ENCODE assay signal across 28 cellular contexts in genomic region chr6:155980680-155981079, GRCh38.
"Had no signal": no experiment of that assay in that cellular context is flagged by ENCODE, and none has a peak within 500 bp of the region (broad histone marks: within the 10 kb centered on the region; RNA-seq: fewer than 3 reads in every experiment).

No MANE protein-coding gene starts in this region.

- H3K4me1 ChIP-seq: body of pancreas, breast epithelium had no signal

- H3K27me3 ChIP-seq: body of pancreas, breast epithelium had no signal

- DNase-seq: activated CD4-positive, alpha-beta T cell treated with anti-CD3 and anti-CD28 coated beads, Interleukin-2, amount 10 ng/mL, durations not matched to agents 24 days and 14 days; activated CD4-positive, alpha-beta T cell treated with anti-CD3 and anti-CD28 coated beads, Interleukin-2, amount 50 U/mL, for 4 hours; activated CD8-positive, alpha-beta T cell treated with anti-CD3 and anti-CD28 coated beads for 36 hours; activated effector memory CD4-positive, alpha-beta T cell treated with anti-CD3 and anti-CD28 coated beads, Interleukin-2, amount 50 U/mL, for 16 hours; activated naive CD4-positive, alpha-beta T cell; activated naive CD4-positive, alpha-beta T cell treated with anti-CD3 and anti-CD28 coated beads, Interleukin-2, amount 50 U/mL, for 16 hours; activated naive CD8-positive, alpha-beta T cell treated with anti-CD3 and anti-CD28 coated beads for 36 hours; activated T-cell treated with anti-CD3 and anti-CD28 coated beads, Interleukin-2, amount 50 U/mL, for 1 hour; activated T-cell treated with anti-CD3 and anti-CD28 coated beads, Interleukin-2, amount 50 U/mL, for 72 hours; amygdala; body of pancreas; MM.1S; MV-4-11; NCI-H1092; NCI-H1436 treated with DMSO at 0.1 percent for 48 hours; NCI-H1694 treated with DMSO at 0.1 percent for 48 hours; NCI-H2029 treated with DMSO at 0.1 percent for 48 hours; NCI-H2107; NCI-H226; NCI-H446 treated with DMSO at 0.1 percent for 48 hours; NCI-H524; SIG-M5 had no signal

- H3K4me3 Mint-ChIP-seq: activated CD4-positive, alpha-beta T cell treated with anti-CD3 and anti-CD28 coated beads, Interleukin-2, amount 10 ng/mL, durations not matched to agents 24 days and 14 days; activated CD8-positive, alpha-beta T cell treated with anti-CD3 and anti-CD28 coated beads for 36 hours; activated naive CD8-positive, alpha-beta T cell treated with anti-CD3 and anti-CD28 coated beads for 36 hours; activated T-cell treated with anti-CD3 and anti-CD28 coated beads, Interleukin-2, amount 50 U/mL, for 72 hours; activated T-helper 17 cell treated with anti-CD3 and anti-CD28 coated beads, Interleukin-2, amount 50 U/mL, for 72 hours; T-helper 1 cell treated with Interleukin-12 subunit alpha and Interleukin-12 subunit beta and Interleukin-4 antibody, amounts not matched to agents 30 μg/mL and 1 μg/mL, for 36 hours; T-helper 2 cell treated with Interferon-gamma antibody and Interleukin-4, amounts not matched to agents 5 μg/mL and 100 μg/mL, for 36 hours had no signal

- ATAC-seq: activated CD8-positive, alpha-beta T cell treated with anti-CD3 and anti-CD28 coated beads for 36 hours; activated T-cell treated with anti-CD3 and anti-CD28 coated beads, Interleukin-2, amount 50 U/mL, for 72 hours; activated T-helper 17 cell treated with anti-CD3 and anti-CD28 coated beads, Interleukin-2, amount 50 U/mL, for 72 hours; body of pancreas; Panc1 had no signal

- H3K4me1 Mint-ChIP-seq: activated CD4-positive, alpha-beta T cell treated with anti-CD3 and anti-CD28 coated beads, Interleukin-2, amount 10 ng/mL, durations not matched to agents 24 days and 14 days; activated naive CD8-positive, alpha-beta T cell treated with anti-CD3 and anti-CD28 coated beads for 36 hours; activated T-helper 17 cell treated with anti-CD3 and anti-CD28 coated beads, Interleukin-2, amount 50 U/mL, for 72 hours had no signal

- H3K9me3 Mint-ChIP-seq: activated CD4-positive, alpha-beta T cell treated with anti-CD3 and anti-CD28 coated beads, Interleukin-2, amount 10 ng/mL, durations not matched to agents 24 days and 14 days; activated CD8-positive, alpha-beta T cell treated with anti-CD3 and anti-CD28 coated beads for 36 hours; activated naive CD8-positive, alpha-beta T cell treated with anti-CD3 and anti-CD28 coated beads for 36 hours; activated T-cell treated with anti-CD3 and anti-CD28 coated beads, Interleukin-2, amount 50 U/mL, for 72 hours; activated T-helper 17 cell treated with anti-CD3 and anti-CD28 coated beads, Interleukin-2, amount 50 U/mL, for 72 hours; T-helper 1 cell treated with Interleukin-12 subunit alpha and Interleukin-12 subunit beta and Interleukin-4 antibody, amounts not matched to agents 30 μg/mL and 1 μg/mL, for 36 hours; T-helper 2 cell treated with Interferon-gamma antibody and Interleukin-4, amounts not matched to agents 5 μg/mL and 100 μg/mL, for 36 hours had no signal

- H3K27ac ChIP-seq: body of pancreas, breast epithelium, KMS-11 had no signal

- H3K36me3 Mint-ChIP-seq: activated naive CD8-positive, alpha-beta T cell treated with anti-CD3 and anti-CD28 coated beads for 36 hours had no signal

- H3K27me3 Mint-ChIP-seq: activated T-helper 17 cell treated with anti-CD3 and anti-CD28 coated beads, Interleukin-2, amount 50 U/mL, for 72 hours had no signal

- H3K4me3 ChIP-seq: body of pancreas, breast epithelium had no signal

- H3K36me3 ChIP-seq: breast epithelium had no signal

- H3K4me2 ChIP-seq: KMS-11 had no signal

- H3K9me3 ChIP-seq: body of pancreas, breast epithelium had no signal

- H3K9ac ChIP-seq: KMS-11 had no signal

- H3K27ac Mint-ChIP-seq: activated CD4-positive, alpha-beta T cell treated with anti-CD3 and anti-CD28 coated beads, Interleukin-2, amount 10 ng/mL, durations not matched to agents 24 days and 14 days; activated CD8-positive, alpha-beta T cell treated with anti-CD3 and anti-CD28 coated beads for 36 hours; activated naive CD8-positive, alpha-beta T cell treated with anti-CD3 and anti-CD28 coated beads for 36 hours; activated T-cell treated with anti-CD3 and anti-CD28 coated beads, Interleukin-2, amount 50 U/mL, for 72 hours; activated T-helper 17 cell treated with anti-CD3 and anti-CD28 coated beads, Interleukin-2, amount 50 U/mL, for 72 hours; T-helper 1 cell treated with Interleukin-12 subunit alpha and Interleukin-12 subunit beta and Interleukin-4 antibody, amounts not matched to agents 30 μg/mL and 1 μg/mL, for 36 hours; T-helper 2 cell treated with Interferon-gamma antibody and Interleukin-4, amounts not matched to agents 5 μg/mL and 100 μg/mL, for 36 hours had no signal
